Comparison of ENCODE assay signal across 1 cellular context in genomic region chr14:31001339-31001658, GRCh38.
TF ChIP-seq lines count a peak whose summit lies in the region.

No MANE protein-coding gene starts in this region.

TF ChIP-seq in IMR-90, 13 proteins besides CTCF, POLR2A, EP300 and RAD21:
- TF ChIP-seq USF2 (IDR thresholded peaks at IDR 0.05; ENCODE audit: low read depth, low read length): no peak
- TF ChIP-seq MAZ (IDR thresholded peaks at IDR 0.05; ENCODE audit: borderline replicate concordance, low read depth, low read length): no peak
- no peak for TF ChIP-seq ELK1 (IDR thresholded peaks at IDR 0.05; ENCODE audit: borderline replicate concordance, low read depth, low read length)
- no peak for TF ChIP-seq MAFK (IDR thresholded peaks at IDR 0.05; ENCODE audit: low read depth, low read length)
- no peak for TF ChIP-seq FOS (IDR thresholded peaks at IDR 0.05; ENCODE audit: low read depth, low read length)
- no peak for TF ChIP-seq RCOR1 (IDR thresholded peaks at IDR 0.05; ENCODE audit: insufficient replicate concordance, low read length)
- TF ChIP-seq MXI1 (IDR thresholded peaks at IDR 0.05; ENCODE audit: borderline replicate concordance, low read depth, low read length): no peak
- no peak for TF ChIP-seq CEBPB (IDR thresholded peaks at IDR 0.05; ENCODE audit: low read depth, low read length)
- no peak for TF ChIP-seq CHD1 (IDR thresholded peaks at IDR 0.05; ENCODE audit: low read depth, low read length)
- no peak for TF ChIP-seq SMC3 (IDR thresholded peaks at IDR 0.05; ENCODE audit: low read depth, low read length)
- TF ChIP-seq BHLHE40 (IDR thresholded peaks at IDR 0.05; ENCODE audit: low read depth, low read length): no peak
- no peak for TF ChIP-seq NFE2L2 (IDR thresholded peaks at IDR 0.05; ENCODE audit: low read depth, low read length)
